ENCODE assay signal across 8 cellular contexts in genomic region chr7:154473360-154473759, GRCh38.
"Had no signal": no experiment of that assay in that cellular context is flagged by ENCODE, and none has a peak within 500 bp of the region (broad histone marks: within the 10 kb centered on the region; RNA-seq: fewer than 3 reads in every experiment).

No MANE protein-coding gene starts in this region.

- H3K4me3 ChIP-seq: GM12878 had no signal

- FAIRE-seq: G401.6, GM12878, GM12891, GM12892, GM18507, GM19239 had no signal

- DNase-seq: GDM1, GF-D8 had no signal

- ATAC-seq: GM12878 had no signal
